Comparison of ENCODE assay signal across 8 cellular contexts in the genomic region with DNA sequence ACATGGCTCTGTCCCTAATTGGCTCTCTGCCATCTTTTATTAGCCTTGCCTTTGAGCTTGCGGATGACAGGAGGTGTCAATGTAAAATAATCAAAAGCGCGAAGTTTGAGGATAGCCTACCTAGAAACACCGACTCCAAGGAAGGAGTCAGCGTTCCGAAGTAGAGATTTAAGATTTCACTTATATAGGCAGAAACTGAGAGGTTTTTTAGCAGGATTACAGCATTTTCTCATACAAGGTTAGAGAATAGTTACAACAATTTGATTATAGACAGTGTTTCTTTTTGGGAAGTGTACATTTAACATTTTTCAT.
A peak's percentile ranks its signal among the peaks of the same experiment; 100 is the strongest.
DNase-seq lines count a peak whose midpoint lies in the region; ATAC-seq and TF ChIP-seq lines count a peak whose summit lies in the region.

No MANE protein-coding gene starts in this region.

- peak overlapping the region; percentile 92 for H3K27ac ChIP-seq in C4-2B
- peak overlapping the region; percentile 54 for H3K27ac ChIP-seq in OCI-LY3 (ENCODE audit: low read length)
- H3K27ac ChIP-seq in skin epidermis = peak overlapping the region in 9 of 21 experiments; percentile 24 to 90 (median 47)

- H3K79me2 ChIP-seq in OCI-LY3 (ENCODE audit: low read length) = peaks cover 45% of the 10 kb centered on the region

- H4K20me1 ChIP-seq in OCI-LY3 (ENCODE audit: insufficient read depth, low read length) = peaks cover 4% of the 10 kb centered on the region; the same call in 1 of the 2 replicates

- ATAC-seq in GM21528 (IDR thresholded peaks at IDR 0.05; ENCODE audit: low FRiP score, unreplicated experiment) = peak; percentile 26

- H3K9ac ChIP-seq in OCI-LY3 (ENCODE audit: low read length) = peak overlapping the region; percentile 64

- H3K36me3 ChIP-seq in OCI-LY3 (replicated peaks; ENCODE audit: low read depth, low read length) = peaks cover 23% of the 10 kb centered on the region

- no peaks in the 10 kb centered on the region for H3K27me3 ChIP-seq in OCI-LY3 (ENCODE audit: low read depth, low read length)

- peak overlapping the region; percentile 87 for H2AFZ ChIP-seq in OCI-LY3 (ENCODE audit: low read depth, low read length)

- peaks cover 35% of the 10 kb centered on the region for H3K4me1 ChIP-seq in OCI-LY3 (ENCODE audit: low read length)

- peak overlapping the region; percentile 92 for H3K4me2 ChIP-seq in OCI-LY3 (ENCODE audit: low read length)

- H3K9me3 ChIP-seq in OCI-LY3 (ENCODE audit: insufficient read depth, low read length) = no peaks in the 10 kb centered on the region

- DNase-seq in fibroblast of mammary gland (ENCODE audit: low read depth) (no peak), midbrain (lab: John Stamatoyannopoulos, UW) (no peak), NCI-H2029 treated with DMSO at 0.1 percent for 48 hours (lab: John Stamatoyannopoulos, UW) (no peak), GOT3 (lab: John Stamatoyannopoulos, UW) (no peak)

- H3K4me3 ChIP-seq in OCI-LY3 (ENCODE audit: low read length) (peak overlapping the region; percentile 79), fibroblast of mammary gland (ENCODE audit: control insufficient read depth, low read depth, low read length) (peak overlapping the region; percentile 82), skin epidermis (peak overlapping the region; percentile 67 to 84 (median 80))

- no peak for TF ChIP-seq CTCF in C4-2B (conservative IDR thresholded peaks at IDR 0.05)
- TF ChIP-seq CTCF in OCI-LY3 (IDR thresholded peaks at IDR 0.05; ENCODE audit: low read depth, low read length) = no peak
- TF ChIP-seq CTCF in fibroblast of mammary gland (conservative IDR thresholded peaks at IDR 0.05; ENCODE audit: control insufficient read depth, insufficient read depth, low read depth, low read length) = no peak
